In the genomic region with DNA sequence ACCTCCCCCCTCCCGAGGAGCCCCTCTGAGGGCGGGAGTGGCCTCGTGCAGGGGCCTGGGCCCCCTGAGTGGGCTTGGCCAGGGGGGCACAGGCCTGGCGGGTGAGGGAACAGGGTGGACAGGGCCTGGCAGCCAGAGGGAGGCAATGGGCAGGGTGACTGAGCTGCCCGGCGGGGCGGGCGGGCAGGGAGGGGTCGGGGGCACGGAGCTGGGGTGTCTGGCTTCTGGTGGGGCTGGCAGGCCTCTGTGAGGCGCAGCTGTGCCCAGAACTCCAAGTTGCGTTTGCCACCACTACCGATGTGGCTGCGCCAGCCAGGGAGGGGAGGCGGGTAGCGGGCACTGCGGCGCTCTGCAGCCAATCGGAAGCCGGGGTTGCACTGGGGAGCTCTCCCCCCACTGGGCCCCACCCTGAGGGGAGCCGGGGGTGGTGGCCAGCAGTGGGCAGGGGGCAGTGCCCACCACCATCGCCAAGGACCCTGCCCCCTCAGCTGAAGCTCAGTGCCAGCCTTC, we compare ENCODE assay signal across 9 cellular contexts. TPM values are rescaled to one million over a fixed set of nuclear protein-coding genes. Genes with fewer than 3 reads are reported as not detected.
DNase-seq lines count a peak whose midpoint lies in the region; ATAC-seq and TF ChIP-seq lines count a peak whose summit lies in the region.
"Had no signal": no experiment of that assay in that cellular context is flagged by ENCODE, and none has a peak within 500 bp of the region (broad histone marks: within the 10 kb centered on the region; RNA-seq: fewer than 3 reads in every experiment).

No MANE protein-coding gene starts in this region.

- H3K27me3 Mint-ChIP-seq in type B pancreatic cell = peaks cover 81% of the 10 kb centered on the region

- H3K36me3 Mint-ChIP-seq in type B pancreatic cell = no peaks in the 10 kb centered on the region

- intact Hi-C loops in sciatic nerve (cut with DNase I) = no loop called here

- in situ Hi-C loops in astrocyte of the cerebellum (cut with HindIII; ENCODE audit: low sequenced_read_pairs) = no loop called here

- peak; percentile 15; the same call in 1 of the 2 replicates for TF ChIP-seq CTCF in AG09319 (IDR thresholded peaks at IDR 0.05; ENCODE audit: low read depth, low read length)
- no peak for TF ChIP-seq CTCF in astrocyte of the cerebellum (IDR thresholded peaks at IDR 0.05; ENCODE audit: low read depth, low read length, missing control alignments)
- no peak for TF ChIP-seq CTCF in type B pancreatic cell (conservative IDR thresholded peaks at IDR 0.05)

- H3K4me1 Mint-ChIP-seq in type B pancreatic cell (ENCODE audit: unreplicated experiment) = peaks cover 4% of the 10 kb centered on the region

- H3K27ac Mint-ChIP-seq in type B pancreatic cell = no peak overlapping the region

- DNase-seq in AG09319 (ENCODE audit: extremely low read depth, low read depth) = no peak
- DNase-seq in astrocyte of the cerebellum (ENCODE audit: low read depth) = no peak
- DNase-seq in hippocampal formation (lab: John Stamatoyannopoulos, UW) = peak; percentile 92 to 96
- DNase-seq in sciatic nerve (ENCODE audit: low spot score) = peak; percentile 62
- DNase-seq in GOT3 (lab: John Stamatoyannopoulos, UW) = no peak
- DNase-seq in type B pancreatic cell (ENCODE audit: extremely low spot score, unreplicated experiment) = no peak
- DNase-seq in GM03348 (ENCODE audit: low spot score) = no peak
- DNase-seq: NCI-H146 had no signal

- peak overlapping the region; percentile 28 for H3K4me3 ChIP-seq in astrocyte of the cerebellum (ENCODE audit: low read depth, low read length)

- no peaks in the 10 kb centered on the region for H3K9me3 Mint-ChIP-seq in type B pancreatic cell

- peak; percentile 33 for ATAC-seq in sciatic nerve
- ATAC-seq in GM18511 (IDR thresholded peaks at IDR 0.05; ENCODE audit: unreplicated experiment) = no peak

- no peak overlapping the region for H3K4me3 Mint-ChIP-seq in type B pancreatic cell

RNA-seq across cellular contexts. Expression of gene NFIX, which starts 7.2 kb away (rescaled TPM):
- 131 TPM for total RNA-seq in sciatic nerve
- 4.2 and 12.4 TPM in 2 replicates for total RNA-seq in type B pancreatic cell (ENCODE audit: low replicate concordance)

RNA-seq across cellular contexts. Expression of gene DAND5, which starts 33.1 kb away (rescaled TPM):
- total RNA-seq in sciatic nerve (not detected), type B pancreatic cell (ENCODE audit: low replicate concordance) (not detected in 2 replicates)

RNA-seq across cellular contexts. Expression of gene GADD45GIP1, which starts 45.4 kb away (rescaled TPM):
- total RNA-seq in sciatic nerve (13.7 TPM), type B pancreatic cell (ENCODE audit: low replicate concordance) (23.1 and 24.8 TPM in 2 replicates)

RNA-seq across cellular contexts. Expression of gene RAD23A, which starts 56.8 kb away (rescaled TPM):
- total RNA-seq in sciatic nerve (102 TPM), type B pancreatic cell (ENCODE audit: low replicate concordance) (77.1 and 82.3 TPM in 2 replicates)

Comparison
In these comparisons a context has a peak if more than half of its experiments do, and no peak if none do; other contexts are left out.
1. DNase-seq: peak in hippocampal formation (2 of 2) and sciatic nerve (single experiment); none in AG09319 (single experiment), astrocyte of the cerebellum (single experiment), GOT3 (single experiment), type B pancreatic cell (single experiment) and GM03348 (single experiment).